Comparison of ENCODE assay signal across 19 cellular contexts in genomic region chr2:100999995-101000394, GRCh38. TPM values are rescaled to one million over a fixed set of nuclear protein-coding genes. Genes with fewer than 3 reads are reported as not detected.
A peak's percentile ranks its signal among the peaks of the same experiment; 100 is the strongest.
DNase-seq lines count a peak whose midpoint lies in the region; ATAC-seq, FAIRE-seq and TF ChIP-seq lines count a peak whose summit lies in the region.
"Had no signal": no experiment of that assay in that cellular context is flagged by ENCODE, and none has a peak within 500 bp of the region (broad histone marks: within the 10 kb centered on the region; RNA-seq: fewer than 3 reads in every experiment).

No MANE protein-coding gene starts in this region.

- H3K9me3 ChIP-seq in H1 (ENCODE audit: insufficient read depth in 2 of 2, low read depth in 1 of 2, low read length in 1 of 2) = no peaks in the 10 kb centered on the region
- H3K9me3 ChIP-seq in neuronal stem cell (replicated peaks in 1 of 2; ENCODE audit: control insufficient read depth in 2 of 2, insufficient read depth in 1 of 2, low read depth in 1 of 2, low read length in 2 of 2) = peaks cover 3 to 4% of the 10 kb centered on the region in 2 donors

- intact Hi-C loops in activated CD4-positive, alpha-beta memory T cell treated with anti-CD3 and anti-CD28 coated beads for 36 hours (cut with micrococcal nuclease) = loop anchor here (5.0 kb wide), 1 partner anchor 307 kb away; the partner anchor contains the start of gene RNF149

- CTCF ChIA-PET in activated CD4-positive, alpha-beta memory T cell treated with anti-CD3 and anti-CD28 coated beads for 36 hours (lab: Charles Lee) = interaction anchor here (1.3 kb wide), 1 partner anchor 14 kb away, joined by 4 read pairs; no protein-coding TSS in a partner anchor
- CTCF ChIA-PET in activated CD4-positive, alpha-beta memory T cell treated with anti-CD3 and anti-CD28 coated beads, Interleukin-2, amount 10 ng/mL, durations not matched to agents 7 days and 5 days (lab: Charles Lee) = no interaction called here
- CTCF ChIA-PET in HEK293T (lab: Yijun Ruan, JAX) = no interaction called here
- CTCF ChIA-PET in H1 (lab: Charles Lee; ENCODE audit: partially characterized antibody) = interaction anchor here (1.6 kb wide), 1 partner anchor 270 kb away, joined by 9 read pairs; no protein-coding TSS in a partner anchor

- H3K4me3 Mint-ChIP-seq in activated CD4-positive, alpha-beta memory T cell treated with anti-CD3 and anti-CD28 coated beads for 36 hours = peak overlapping the region; percentile 14
- no peak overlapping the region for H3K4me3 Mint-ChIP-seq in activated CD4-positive, alpha-beta memory T cell treated with anti-CD3 and anti-CD28 coated beads, Interleukin-2, amount 10 ng/mL, durations not matched to agents 7 days and 5 days

- H3K79me1 ChIP-seq in H1 (ENCODE audit: low read depth, low read length) (peaks cover 3% of the 10 kb centered on the region), neuronal stem cell (ENCODE audit: low read depth, low read length) (peaks cover 14% of the 10 kb centered on the region)

- H2BK15ac ChIP-seq in H1 (ENCODE audit: low read length) = no peak overlapping the region
- H2BK15ac ChIP-seq in neuronal stem cell (ENCODE audit: low read length) = no peak overlapping the region

- no peak overlapping the region for H3K27ac Mint-ChIP-seq in activated CD4-positive, alpha-beta memory T cell treated with anti-CD3 and anti-CD28 coated beads for 36 hours
- H3K27ac Mint-ChIP-seq in activated CD4-positive, alpha-beta memory T cell treated with anti-CD3 and anti-CD28 coated beads, Interleukin-2, amount 10 ng/mL, durations not matched to agents 7 days and 5 days = no peak overlapping the region

- 0 out of 2 replicates have a peak overlapping the region, but pooled peaks have one; percentile 32 for H2BK12ac ChIP-seq in H1 (ENCODE audit: low read depth, low read length)
- H2BK12ac ChIP-seq in neuronal stem cell (ENCODE audit: low read length) = no peak overlapping the region

- no peaks in the 10 kb centered on the region for H3K9me3 Mint-ChIP-seq in activated CD4-positive, alpha-beta memory T cell treated with anti-CD3 and anti-CD28 coated beads for 36 hours
- H3K9me3 Mint-ChIP-seq in activated CD4-positive, alpha-beta memory T cell treated with anti-CD3 and anti-CD28 coated beads, Interleukin-2, amount 10 ng/mL, durations not matched to agents 7 days and 5 days = peaks cover 3% of the 10 kb centered on the region

- H4K5ac ChIP-seq in H1 (ENCODE audit: insufficient read length, low read depth, low read length) = no peak overlapping the region

- H2AFZ ChIP-seq in H1 (ENCODE audit: low read length) = no peak overlapping the region
- peak overlapping the region; percentile 7 for H2AFZ ChIP-seq in neuronal stem cell (ENCODE audit: low read length)

- no peak for TF ChIP-seq EP300 in H1 (IDR thresholded peaks at IDR 0.05; ENCODE audit: borderline replicate concordance in 1 of 2, low read depth in 2 of 2, low read length in 2 of 2)

- H3K27me3 ChIP-seq in H1 (replicated peaks in 1 of 4; ENCODE audit: control insufficient read depth in 3 of 4, extremely low read depth in 1 of 4, insufficient read depth in 3 of 4, low read length in 3 of 4) (peaks cover 0 to 7% (median 2%) of the 10 kb centered on the region in 4 experiments; a peak in 3 of 7 replicates), neuronal stem cell (ENCODE audit: control insufficient read depth in 3 of 3, insufficient read depth in 3 of 3, low read depth in 1 of 3, low read length in 3 of 3) (peaks cover 0 to 5% (median 0%) of the 10 kb centered on the region in 3 experiments)

- H4K8ac ChIP-seq in H1 (ENCODE audit: extremely low read depth, insufficient read depth, low read length) = no peak overlapping the region
- no peak overlapping the region for H4K8ac ChIP-seq in neuronal stem cell (ENCODE audit: low read depth, low read length)

- no peak overlapping the region for H2BK5ac ChIP-seq in H1 (ENCODE audit: low read depth, low read length)
- H2BK5ac ChIP-seq in neuronal stem cell (ENCODE audit: low read length) = no peak overlapping the region

- H3K36me3 ChIP-seq in H1 (ENCODE audit: control insufficient read depth in 2 of 4, insufficient read depth in 4 of 4, low read length in 3 of 4) (peaks cover 12 to 25% (median 19%) of the 10 kb centered on the region in 4 experiments), neuronal stem cell (replicated peaks in 1 of 2; ENCODE audit: control insufficient read depth in 2 of 2, insufficient read depth in 2 of 2, low read length in 2 of 2) (peaks cover 16 to 23% of the 10 kb centered on the region in 2 donors)

- H3K4me1 Mint-ChIP-seq in activated CD4-positive, alpha-beta memory T cell treated with anti-CD3 and anti-CD28 coated beads for 36 hours (ENCODE audit: low read depth) = peaks cover 26% of the 10 kb centered on the region
- peaks cover 33% of the 10 kb centered on the region for H3K4me1 Mint-ChIP-seq in activated CD4-positive, alpha-beta memory T cell treated with anti-CD3 and anti-CD28 coated beads, Interleukin-2, amount 10 ng/mL, durations not matched to agents 7 days and 5 days

- peaks cover 8% of the 10 kb centered on the region for H3K23me2 ChIP-seq in H1 (ENCODE audit: low read depth, low read length)

- H3K4me1 ChIP-seq in H1 (replicated peaks in 1 of 4; ENCODE audit: control insufficient read depth in 3 of 4, insufficient read depth in 4 of 4, low read length in 3 of 4) = peaks cover 4 to 10% (median 5%) of the 10 kb centered on the region in 4 experiments; a peak in 6 of 7 replicates
- peaks cover 10 to 13% of the 10 kb centered on the region in 2 donors for H3K4me1 ChIP-seq in neuronal stem cell (ENCODE audit: control insufficient read depth in 2 of 2, insufficient read depth in 1 of 2, low read depth in 1 of 2, low read length in 2 of 2)

- TF ChIP-seq CTCF in H1 (IDR thresholded peaks at IDR 0.05; ENCODE audit: control extremely low read depth in 1 of 3, insufficient read depth in 1 of 3, low read depth in 1 of 3, low read length in 3 of 3) = no peak
- TF ChIP-seq CTCF in GM13977 (IDR thresholded peaks at IDR 0.05; ENCODE audit: extremely low read depth, insufficient read depth, missing control alignments) = no peak

- 97% methylated on average over 2 of the region's 2 CpGs; no CpG with 5 or more reads in 1 of the 2 experiments for WGBS in H1 (ENCODE audit: extremely low coverage in 1 of 2, insufficient coverage in 1 of 2, insufficient read length in 1 of 2, insufficient replicate concordance in 2 of 2, low coverage in 1 of 2, low lambda C conversion rate in 2 of 2, missing lambda C conversion rate in 1 of 2), 2 experiments
- WGBS in neuronal stem cell (ENCODE audit: extremely low coverage in 2 of 2, insufficient read length in 2 of 2, insufficient replicate concordance in 1 of 2), 2 donors = no CpG with 5 or more reads among the region's 2 CpGs

- peaks cover 6 to 28% of the 10 kb centered on the region in 2 experiments for H3K79me2 ChIP-seq in H1 (ENCODE audit: control insufficient read depth in 1 of 2, insufficient read depth in 2 of 2, low read length in 2 of 2)

- no peak for FAIRE-seq in H1 (lab: Jason Lieb, UNC)
- FAIRE-seq: GM12892, RCC 7860 had no signal

- H2AK5ac ChIP-seq in H1 (ENCODE audit: low read depth, low read length) = no peak overlapping the region
- H2AK5ac ChIP-seq in neuronal stem cell (ENCODE audit: low read depth, low read length) = no peak overlapping the region

- H3K27me3 Mint-ChIP-seq in activated CD4-positive, alpha-beta memory T cell treated with anti-CD3 and anti-CD28 coated beads for 36 hours = no peaks in the 10 kb centered on the region
- H3K27me3 Mint-ChIP-seq in activated CD4-positive, alpha-beta memory T cell treated with anti-CD3 and anti-CD28 coated beads, Interleukin-2, amount 10 ng/mL, durations not matched to agents 7 days and 5 days = peaks cover 3% of the 10 kb centered on the region

- H3K18ac ChIP-seq in H1 (ENCODE audit: extremely low read depth, low read length) = no peak overlapping the region
- no peak overlapping the region for H3K18ac ChIP-seq in neuronal stem cell (ENCODE audit: low read length)

- H3K4me3 ChIP-seq in H1 (ENCODE audit: extremely low read depth in 1 of 4, insufficient read depth in 2 of 4, low read depth in 3 of 4, low read length in 4 of 4) (no peak overlapping the region), neuronal stem cell (ENCODE audit: low read length in 2 of 2) (no peak overlapping the region)
- H3K4me3 ChIP-seq: HAP-1 had no signal

- H2BK20ac ChIP-seq in H1 (ENCODE audit: low read length) = no peak overlapping the region

- H4K91ac ChIP-seq in H1 (replicated peaks; ENCODE audit: insufficient read length, low read length) (no peak overlapping the region), neuronal stem cell (ENCODE audit: low read depth, low read length, poor library complexity) (no peak overlapping the region)

- H3K27ac ChIP-seq in H1 (ENCODE audit: low read depth, low read length) (no peak overlapping the region), neuronal stem cell (replicated peaks; ENCODE audit: low read length) (no peak overlapping the region)

- no peak overlapping the region for H3K23ac ChIP-seq in H1 (ENCODE audit: insufficient read length)
- no peak overlapping the region for H3K23ac ChIP-seq in neuronal stem cell (ENCODE audit: low read depth, low read length, poor library complexity)

- H3K56ac ChIP-seq in H1 (replicated peaks; ENCODE audit: insufficient read length, low read depth, low read length) = no peak overlapping the region

- H4K20me1 ChIP-seq in H1 (replicated peaks in 1 of 2; ENCODE audit: control insufficient read depth in 1 of 2, insufficient read depth in 2 of 2, low read length in 2 of 2) = peaks cover 12 to 15% of the 10 kb centered on the region in 2 experiments

- ATAC-seq in GM21529 (IDR thresholded peaks at IDR 0.05; ENCODE audit: unreplicated experiment) = no peak
- ATAC-seq: Right ventricle myocardium inferior had no signal

- no peak for DNase-seq in activated CD4-positive, alpha-beta memory T cell treated with anti-CD3 and anti-CD28 coated beads for 36 hours
- no peak for DNase-seq in activated CD4-positive, alpha-beta memory T cell treated with anti-CD3 and anti-CD28 coated beads, Interleukin-2, amount 10 ng/mL, durations not matched to agents 7 days and 5 days
- DNase-seq in HEK293T (ENCODE audit: extremely low spot score) (no peak), H1 (ENCODE audit: low read depth in 1 of 2, low spot score in 2 of 2) (no peak), neuronal stem cell (ENCODE audit: low spot score) (no peak), GM13977 (ENCODE audit: low spot score) (no peak), T-helper 2 cell (no peak)
- DNase-seq: 8988T; Calu3; NCI-H1092 treated with DMSO at 0.1 percent for 48 hours; NCI-H1694; NCI-H2081 treated with DMSO at 0.1 percent for 48 hours; NCI-H446 treated with DMSO at 0.1 percent for 48 hours; NK-92 treated with Interleukin-12 subunit alpha and Interleukin-12 subunit beta, amount 100 ng/mL, for 24 hours had no signal

- no peak for TF ChIP-seq POLR2A in H1 (IDR thresholded peaks at IDR 0.05; ENCODE audit: control extremely low read depth in 1 of 2, low read depth in 2 of 2, low read length in 2 of 2)

- peaks cover 33% of the 10 kb centered on the region for H3K36me3 Mint-ChIP-seq in activated CD4-positive, alpha-beta memory T cell treated with anti-CD3 and anti-CD28 coated beads for 36 hours
- H3K36me3 Mint-ChIP-seq in activated CD4-positive, alpha-beta memory T cell treated with anti-CD3 and anti-CD28 coated beads, Interleukin-2, amount 10 ng/mL, durations not matched to agents 7 days and 5 days (ENCODE audit: low read depth) = peaks cover 35% of the 10 kb centered on the region

- in situ Hi-C loops in GM13977 (cut with MboI; ENCODE audit: low pct_unique_long_range_greater_than_20kb, low sequenced_read_pairs, unreplicated experiment) = no loop called here

- TF ChIP-seq RAD21 in H1 (IDR thresholded peaks at IDR 0.05 in 1 of 2, conservative IDR thresholded peaks at IDR 0.05 in 1 of 2; ENCODE audit: low read depth in 2 of 2, low read length in 2 of 2) = no peak

- H3K14ac ChIP-seq in H1 (ENCODE audit: insufficient read length) (no peak overlapping the region), neuronal stem cell (ENCODE audit: low read length) (no peak overlapping the region)

- H2BK120ac ChIP-seq in H1 (replicated peaks; ENCODE audit: low read depth, low read length) (no peak overlapping the region), neuronal stem cell (ENCODE audit: low read depth, low read length) (no peak overlapping the region)

- H3K4ac ChIP-seq in H1 (replicated peaks; ENCODE audit: insufficient read length, low read depth, low read length) (no peak overlapping the region), neuronal stem cell (ENCODE audit: low read length) (no peak overlapping the region)

- no peak overlapping the region for H3K4me2 ChIP-seq in H1 (ENCODE audit: insufficient read depth in 1 of 2, low read depth in 2 of 2, low read length in 2 of 2)
- H3K4me2 ChIP-seq in neuronal stem cell (ENCODE audit: insufficient read depth, low read length, poor library complexity, severe bottlenecking) = no peak overlapping the region

- H3K9ac ChIP-seq in H1 (replicated peaks in 1 of 4; ENCODE audit: extremely low read depth in 1 of 4, low read depth in 3 of 4, low read length in 3 of 4) (no peak overlapping the region), neuronal stem cell (ENCODE audit: low read depth, low read length, poor library complexity) (no peak overlapping the region)

- POLR2A ChIA-PET in activated CD4-positive, alpha-beta memory T cell treated with anti-CD3 and anti-CD28 coated beads for 36 hours (lab: Charles Lee) = no interaction called here
- POLR2A ChIA-PET in activated CD4-positive, alpha-beta memory T cell treated with anti-CD3 and anti-CD28 coated beads, Interleukin-2, amount 10 ng/mL, durations not matched to agents 7 days and 5 days (lab: Charles Lee) = interaction anchor here (1.1 kb wide), 1 partner anchor 399 kb away, joined by 3 read pairs; no protein-coding TSS in a partner anchor
- POLR2A ChIA-PET in HEK293T (lab: Yijun Ruan, JAX) = interaction anchor here (0.5 to 1.2 kb wide), 2 partner anchors 151 to 218 kb away, joined by 3 to 4 read pairs; partner anchors contain the start of gene TBC1D8
- POLR2A ChIA-PET in H1 (lab: Charles Lee; ENCODE audit: partially characterized antibody) = interaction anchor here (1.2 to 1.6 kb wide), 2 partner anchors 8 to 9 kb away, joined by 3 to 6 read pairs; no protein-coding TSS in a partner anchor

RNA-seq across cellular contexts. Expression of gene RPL31, which starts 2.1 kb away (rescaled TPM):
- 1,000 to 10,000 TPM; 1,809 to 1,825 TPM for total RNA-seq in activated CD4-positive, alpha-beta memory T cell treated with anti-CD3 and anti-CD28 coated beads for 36 hours
- total RNA-seq in activated CD4-positive, alpha-beta memory T cell treated with anti-CD3 and anti-CD28 coated beads, Interleukin-2, amount 10 ng/mL, durations not matched to agents 7 days and 5 days = 1,000 to 10,000 TPM; 1,356 to 1,364 TPM
- 1,722 and 1,734 TPM in 2 replicates for total RNA-seq in H1 (2021; fragmentation: NEBNext Ultra II Directional; extraction: Animal tissue kit (Norgen Biotek cat#: 25700))
- 904 and 1,463 TPM in 2 replicates for polyA plus RNA-seq in H1 (2011; rRNA removed)
- 2,318 TPM for polyA plus RNA-seq in H1 (2011; cell fraction: cytosol; rRNA removed)
- polyA plus RNA-seq in H1 (2011; cell fraction: nucleus; rRNA removed) = 864 TPM
- polyA plus RNA-seq in H1 (2012, experiment 1 of 2) = 5,645 to 7,519 TPM (median 6,011 TPM) in 4 replicates
- 6,720 TPM for polyA plus RNA-seq in H1 (2012, experiment 2 of 2)
- polyA plus RNA-seq in H1 (2013, experiment 1 of 2) = 1,743 TPM
- 1,678 TPM for polyA plus RNA-seq in H1 (2013, experiment 2 of 2)
- 289 and 451 TPM in 2 replicates for polyA minus RNA-seq in H1 (2011; rRNA and poly(A)+ RNA removed)
- polyA minus RNA-seq in H1 (2011; cell fraction: cytosol; rRNA and poly(A)+ RNA removed) = 359 TPM
- polyA minus RNA-seq in H1 (2011; cell fraction: nucleus; rRNA and poly(A)+ RNA removed) = 406 TPM
- 2,267 TPM for polyA plus RNA-seq in neuronal stem cell (2013, experiment 1 of 2)
- 2,302 TPM for polyA plus RNA-seq in neuronal stem cell (2013, experiment 2 of 2)

Comparison
In these comparisons a context has a peak if more than half of its experiments do, and no peak if none do; other contexts are left out.
1. CTCF ChIA-PET loops: an anchor here in activated CD4-positive, alpha-beta memory T cell treated with anti-CD3 and anti-CD28 coated beads for 36 hours (1.3 kb wide) and H1 (1.6 kb wide); none called in activated CD4-positive, alpha-beta memory T cell treated with anti-CD3 and anti-CD28 coated beads, Interleukin-2, amount 10 ng/mL, durations not matched to agents 7 days and 5 days and HEK293T.